Comparison of ENCODE assay signal across 2 cellular contexts in genomic region chr16:2151188-2152091, GRCh38.
TF ChIP-seq lines count a peak whose summit lies in the region.

No MANE protein-coding gene starts in this region.

TF ChIP-seq in HEK293, 187 proteins besides CTCF, POLR2A, EP300 and RAD21 (continued from another document and continues in another):
- TF ChIP-seq ZNF518A (tag by site-specific recombination; conservative IDR thresholded peaks at IDR 0.05; ENCODE audit: low read depth), result no peak
- TF ChIP-seq ZBTB17 (tag by site-specific recombination; IDR thresholded peaks at IDR 0.05), result 0 out of 2 replicates have a peak, but pooled peaks have one; percentile 14
- no peak for TF ChIP-seq ZNF76 (tag by site-specific recombination; IDR thresholded peaks at IDR 0.05; ENCODE audit: borderline replicate concordance, low read depth)
- TF ChIP-seq MYNN (tag by site-specific recombination; IDR thresholded peaks at IDR 0.05; ENCODE audit: borderline replicate concordance), result no peak
- TF ChIP-seq ZSCAN4 (tag by site-specific recombination; IDR thresholded peaks at IDR 0.05), result no peak
- no peak for TF ChIP-seq ZNF398 (tag by site-specific recombination; IDR thresholded peaks at IDR 0.05)
- no peak for TF ChIP-seq ZNF280C (tag by site-specific recombination; IDR thresholded peaks at IDR 0.05)
- no peak for TF ChIP-seq ZBTB7A (tag by site-specific recombination; IDR thresholded peaks at IDR 0.05; ENCODE audit: low read depth)
- no peak for TF ChIP-seq ZNF521 (tag by site-specific recombination; IDR thresholded peaks at IDR 0.05)
- no peak for TF ChIP-seq ZNF362 (tag by site-specific recombination; IDR thresholded peaks at IDR 0.05)
- TF ChIP-seq ZNF2 (tag by site-specific recombination; IDR thresholded peaks at IDR 0.05), result no peak
- TF ChIP-seq ZNF274 (IDR thresholded peaks at IDR 0.05; ENCODE audit: low read length), result no peak
- TF ChIP-seq ZNF274 (tag by site-specific recombination; IDR thresholded peaks at IDR 0.05; ENCODE audit: borderline replicate concordance), result no peak
- TF ChIP-seq ZBTB8A (tag by site-specific recombination; IDR thresholded peaks at IDR 0.05), result no peak
- peak; percentile 91 for TF ChIP-seq ZNF121 (tag by site-specific recombination; IDR thresholded peaks at IDR 0.05)

TF ChIP-seq in liver, 16 proteins besides CTCF, POLR2A, EP300 and RAD21 (continued from another document):
- TF ChIP-seq REST (IDR thresholded peaks at IDR 0.05) (no peak), HNF4G (IDR thresholded peaks at IDR 0.05) (no peak), MAX (IDR thresholded peaks at IDR 0.05) (no peak), SP1 (IDR thresholded peaks at IDR 0.05) (no peak), TAF1 (conservative IDR thresholded peaks at IDR 0.05) (no peak), NR2F2 (IDR thresholded peaks at IDR 0.05) (no peak), YY1 (IDR thresholded peaks at IDR 0.05) (no peak), HNF4A (conservative IDR thresholded peaks at IDR 0.05) (no peak), FOXA1 (IDR thresholded peaks at IDR 0.05) (no peak), EGR1 (IDR thresholded peaks at IDR 0.05; ENCODE audit: low read depth in 2 of 2) (no peak), ATF3 (IDR thresholded peaks at IDR 0.05) (no peak)
